11 cellular contexts compared by ENCODE assay signal in the genomic region with DNA sequence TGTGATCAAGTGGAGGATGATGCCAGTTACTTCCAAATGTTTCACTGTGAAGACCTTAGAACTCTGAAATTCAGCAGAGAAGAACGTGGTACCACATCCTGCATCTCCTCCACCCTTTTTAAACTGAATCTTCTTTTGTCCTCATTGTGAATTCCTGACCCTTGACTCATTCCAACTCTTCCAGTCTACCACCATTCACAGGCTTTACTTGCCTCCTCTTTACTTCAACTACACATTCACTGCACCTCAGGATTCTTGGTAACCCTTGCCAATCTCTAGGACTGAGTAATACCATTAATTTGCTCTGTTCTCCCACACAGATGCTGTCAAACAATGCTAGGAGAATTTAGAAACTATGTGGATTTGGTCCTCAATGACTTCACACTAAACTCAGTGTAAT. TPM values are rescaled to one million over a fixed set of nuclear protein-coding genes. Genes with fewer than 3 reads are reported as not detected.
DNase-seq lines count a peak whose midpoint lies in the region; ATAC-seq and TF ChIP-seq lines count a peak whose summit lies in the region.
"Had no signal": no experiment of that assay in that cellular context is flagged by ENCODE, and none has a peak within 500 bp of the region (broad histone marks: within the 10 kb centered on the region; RNA-seq: fewer than 3 reads in every experiment).

No MANE protein-coding gene starts in this region.

- TF ChIP-seq CTCF in natural killer cell (IDR thresholded peaks at IDR 0.05) (no peak), fibroblast of villous mesenchyme (IDR thresholded peaks at IDR 0.05; ENCODE audit: insufficient read depth, low read depth, low read length) (no peak)

- H3K9me3 Mint-ChIP-seq in natural killer cell = no peaks in the 10 kb centered on the region
- H3K9me3 Mint-ChIP-seq in natural killer cell treated with Interleukin-12 subunit alpha and Interleukin-12 subunit beta and Interleukin-15 and Interleukin-18, amount 100 ng/mL, for 72 hours = no peaks in the 10 kb centered on the region
- H3K9me3 Mint-ChIP-seq: activated naive CD4-positive, alpha-beta T cell treated with anti-CD3 and anti-CD28 coated beads, Interleukin-2, amount 10 ng/mL, durations not matched to agents 7 days and 5 days had no signal

- no peak for ATAC-seq in natural killer cell
- no peak for ATAC-seq in natural killer cell treated with Interleukin-12 subunit alpha and Interleukin-12 subunit beta and Interleukin-15 and Interleukin-18, amount 100 ng/mL, for 72 hours
- ATAC-seq in GM21576 (IDR thresholded peaks at IDR 0.05; ENCODE audit: unreplicated experiment) = no peak

- H3K4me3 Mint-ChIP-seq in natural killer cell = no peak overlapping the region
- no peak overlapping the region for H3K4me3 Mint-ChIP-seq in natural killer cell treated with Interleukin-12 subunit alpha and Interleukin-12 subunit beta and Interleukin-15 and Interleukin-18, amount 100 ng/mL, for 72 hours
- H3K4me3 Mint-ChIP-seq: activated naive CD4-positive, alpha-beta T cell treated with anti-CD3 and anti-CD28 coated beads, Interleukin-2, amount 10 ng/mL, durations not matched to agents 7 days and 5 days had no signal

- H3K27ac Mint-ChIP-seq in natural killer cell = peak overlapping the region; percentile 2 to 3
- no peak overlapping the region for H3K27ac Mint-ChIP-seq in natural killer cell treated with Interleukin-12 subunit alpha and Interleukin-12 subunit beta and Interleukin-15 and Interleukin-18, amount 100 ng/mL, for 72 hours
- H3K27ac Mint-ChIP-seq: activated naive CD4-positive, alpha-beta T cell treated with anti-CD3 and anti-CD28 coated beads, Interleukin-2, amount 10 ng/mL, durations not matched to agents 7 days and 5 days had no signal

- peaks cover 73 to 83% of the 10 kb centered on the region in 2 donors for H3K4me1 Mint-ChIP-seq in natural killer cell
- H3K4me1 Mint-ChIP-seq in natural killer cell treated with Interleukin-12 subunit alpha and Interleukin-12 subunit beta and Interleukin-15 and Interleukin-18, amount 100 ng/mL, for 72 hours (ENCODE audit: low read depth in 2 of 2) = peaks cover 53 to 71% of the 10 kb centered on the region in 2 donors

- DNase-seq in natural killer cell (no peak), SW480 (ENCODE audit: low spot score) (peak; percentile 46), fibroblast of villous mesenchyme (ENCODE audit: low read depth) (peak; percentile 44), NCI-H510A treated with DMSO at 0.1 percent for 48 hours (lab: John Stamatoyannopoulos, UW) (no peak), NCI-H2196 (lab: John Stamatoyannopoulos, UW; ENCODE audit: unreplicated experiment) (no peak), T-helper 2 cell (no peak)
- DNase-seq in natural killer cell treated with Interleukin-12 subunit alpha and Interleukin-12 subunit beta and Interleukin-15 and Interleukin-18, amount 100 ng/mL, for 72 hours (ENCODE audit: low spot score) = no peak
- DNase-seq: activated naive CD4-positive, alpha-beta T cell treated with anti-CD3 and anti-CD28 coated beads, Interleukin-2, amount 10 ng/mL, durations not matched to agents 7 days and 5 days; GOT3 had no signal

- H3K27me3 Mint-ChIP-seq in natural killer cell (ENCODE audit: low read depth in 2 of 2) = no peaks in the 10 kb centered on the region
- no peaks in the 10 kb centered on the region for H3K27me3 Mint-ChIP-seq in natural killer cell treated with Interleukin-12 subunit alpha and Interleukin-12 subunit beta and Interleukin-15 and Interleukin-18, amount 100 ng/mL, for 72 hours
- H3K27me3 Mint-ChIP-seq: activated naive CD4-positive, alpha-beta T cell treated with anti-CD3 and anti-CD28 coated beads, Interleukin-2, amount 10 ng/mL, durations not matched to agents 7 days and 5 days had no signal

- H3K4me3 ChIP-seq in fibroblast of villous mesenchyme (ENCODE audit: low read depth, low read length) = no peak overlapping the region
- H3K4me3 ChIP-seq: BLaER1 treated with 17β-estradiol and CSF1 and Interleukin-3, amounts not matched to agents 10 nM and 100 nM had no signal

- intact Hi-C loops in natural killer cell (cut with micrococcal nuclease) = no loop called here

- no peaks in the 10 kb centered on the region for H3K36me3 Mint-ChIP-seq in natural killer cell
- no peaks in the 10 kb centered on the region for H3K36me3 Mint-ChIP-seq in natural killer cell treated with Interleukin-12 subunit alpha and Interleukin-12 subunit beta and Interleukin-15 and Interleukin-18, amount 100 ng/mL, for 72 hours

RNA-seq across cellular contexts. Expression of gene PPP1R12A, which starts 37.3 kb away (rescaled TPM):
- total RNA-seq in natural killer cell (100 to 1,000 TPM; 145 to 192 (median 185) TPM), fibroblast of villous mesenchyme (188 and 207 TPM in 2 replicates)
- total RNA-seq in natural killer cell treated with Interleukin-12 subunit alpha and Interleukin-12 subunit beta and Interleukin-15 and Interleukin-18, amount 100 ng/mL, for 72 hours = 100 to 1,000 TPM; 112 to 131 TPM

Comparison
In these comparisons a context has a peak if more than half of its experiments do, and no peak if none do; other contexts are left out.
1. H3K27ac Mint-ChIP-seq: peak in natural killer cell (2 of 2); none in natural killer cell treated with Interleukin-12 subunit alpha and Interleukin-12 subunit beta and Interleukin-15 and Interleukin-18, amount 100 ng/mL, for 72 hours (0 of 2).
2. DNase-seq: peak in SW480 (single experiment) and fibroblast of villous mesenchyme (single experiment); none in natural killer cell (single experiment), natural killer cell treated with Interleukin-12 subunit alpha and Interleukin-12 subunit beta and Interleukin-15 and Interleukin-18, amount 100 ng/mL, for 72 hours (single experiment), NCI-H510A treated with DMSO at 0.1 percent for 48 hours (single experiment), NCI-H2196 (single experiment) and T-helper 2 cell (0 of 5).